14 cellular contexts compared by ENCODE assay signal in genomic region chr2:45013229-45014015, GRCh38. TPM values are rescaled to one million over a fixed set of nuclear protein-coding genes. Genes with fewer than 3 reads are reported as not detected.
DNase-seq lines count a peak whose midpoint lies in the region; ATAC-seq, FAIRE-seq and TF ChIP-seq lines count a peak whose summit lies in the region.
"Had no signal": no experiment of that assay in that cellular context is flagged by ENCODE, and none has a peak within 500 bp of the region (broad histone marks: within the 10 kb centered on the region; RNA-seq: fewer than 3 reads in every experiment).

No MANE protein-coding gene starts in this region.

- no peaks in the 10 kb centered on the region for H3K4me1 ChIP-seq in MM.1S (ENCODE audit: low read length)
- H3K4me1 ChIP-seq in esophagus squamous epithelium = peaks cover 22 to 49% (median 23%) of the 10 kb centered on the region in 3 donors
- H3K4me1 ChIP-seq in pancreas = peaks cover 0 to 10% (median 8%) of the 10 kb centered on the region in 3 donors

- no peak overlapping the region for H2AFZ ChIP-seq in MM.1S (ENCODE audit: low read length)

- H3K27me3 Mint-ChIP-seq in activated T-helper 17 cell treated with anti-CD3 and anti-CD28 coated beads, Interleukin-2, amount 50 U/mL, for 72 hours = peaks cover 53% of the 10 kb centered on the region

- peaks cover 4% of the 10 kb centered on the region for H3K4me1 Mint-ChIP-seq in activated T-helper 17 cell treated with anti-CD3 and anti-CD28 coated beads, Interleukin-2, amount 50 U/mL, for 72 hours

- ATAC-seq in pancreas = no peak
- no peak for ATAC-seq in activated T-helper 17 cell treated with anti-CD3 and anti-CD28 coated beads, Interleukin-2, amount 50 U/mL, for 72 hours (replicated peaks)

- H3K36me3 Mint-ChIP-seq in activated T-helper 17 cell treated with anti-CD3 and anti-CD28 coated beads, Interleukin-2, amount 50 U/mL, for 72 hours (ENCODE audit: low read depth) = no peaks in the 10 kb centered on the region
- H3K36me3 Mint-ChIP-seq: T-cell had no signal

- no peaks in the 10 kb centered on the region for H3K79me2 ChIP-seq in MM.1S (ENCODE audit: low read length)

- H4K20me1 ChIP-seq in MM.1S (ENCODE audit: insufficient read depth, low read length) = no peaks in the 10 kb centered on the region

- H3K9me3 Mint-ChIP-seq in activated T-helper 17 cell treated with anti-CD3 and anti-CD28 coated beads, Interleukin-2, amount 50 U/mL, for 72 hours = no peaks in the 10 kb centered on the region
- H3K9me3 Mint-ChIP-seq: T-cell had no signal

- no peak for TF ChIP-seq POLR2A in esophagus squamous epithelium (IDR thresholded peaks at IDR 0.05)

- intact Hi-C loops in esophagus squamous epithelium (cut with DNase I) (no loop called here), pancreas (cut with DNase I) (no loop called here), head of caudate nucleus (cut with DNase I) (no loop called here)

- FAIRE-seq in pancreas (lab: Jason Lieb, UNC) = no peak
- FAIRE-seq: colon had no signal

- peak overlapping the region; percentile 24; the same call in 1 of the 2 replicates for H3K4me2 ChIP-seq in MM.1S (ENCODE audit: low read depth, low read length)

- TF ChIP-seq CTCF in MM.1S (IDR thresholded peaks at IDR 0.05; ENCODE audit: low read length) = no peak
- TF ChIP-seq CTCF in esophagus squamous epithelium (IDR thresholded peaks at IDR 0.05) = no peak
- TF ChIP-seq CTCF in pancreas (IDR thresholded peaks at IDR 0.05) = no peak

- H3K9me2 ChIP-seq in MM.1S (replicated peaks; ENCODE audit: insufficient read depth, low read length) = no peaks in the 10 kb centered on the region

- H3K27ac Mint-ChIP-seq in activated T-helper 17 cell treated with anti-CD3 and anti-CD28 coated beads, Interleukin-2, amount 50 U/mL, for 72 hours = no peak overlapping the region
- H3K27ac Mint-ChIP-seq: T-cell had no signal

- no peaks in the 10 kb centered on the region; the same call in 1 of the 2 replicates for H3K27me3 ChIP-seq in MM.1S (replicated peaks; ENCODE audit: insufficient read depth, low read length)
- peaks cover 17 to 99% (median 32%) of the 10 kb centered on the region in 4 donors for H3K27me3 ChIP-seq in esophagus squamous epithelium
- peaks cover 0 to 7% (median 0%) of the 10 kb centered on the region in 4 donors for H3K27me3 ChIP-seq in pancreas

- no peaks in the 10 kb centered on the region for H3F3A ChIP-seq in MM.1S (ENCODE audit: insufficient read depth, low read length)

- H3K27ac ChIP-seq in MM.1S (ENCODE audit: low read length) (no peak overlapping the region), esophagus squamous epithelium (no peak overlapping the region), pancreas (no peak overlapping the region)
- H3K27ac ChIP-seq: thyroid gland had no signal

- H3K9me3 ChIP-seq in MM.1S (replicated peaks; ENCODE audit: insufficient read depth, low read length) (no peaks in the 10 kb centered on the region), esophagus squamous epithelium (no peaks in the 10 kb centered on the region), pancreas (no peaks in the 10 kb centered on the region)
- H3K9me3 ChIP-seq: thyroid gland had no signal

- no peak overlapping the region for H3K9ac ChIP-seq in MM.1S (ENCODE audit: low read length)

- no peak overlapping the region for H3K4me3 ChIP-seq in MM.1S (ENCODE audit: low read length)
- peak overlapping the region; percentile 11 to 66 (median 30) for H3K4me3 ChIP-seq in esophagus squamous epithelium
- peak overlapping the region; percentile 13 to 60 (median 37) for H3K4me3 ChIP-seq in pancreas

- no peak overlapping the region for H3K4me3 Mint-ChIP-seq in activated T-helper 17 cell treated with anti-CD3 and anti-CD28 coated beads, Interleukin-2, amount 50 U/mL, for 72 hours

- 3 to 36% methylated on average over 8 to 16 of the region's 83 CpGs for WGBS in esophagus squamous epithelium, 2 donors
- WGBS in pancreas, 2 donors = 24 to 25% methylated on average over 69 to 83 of the region's 83 CpGs

- H3K36me3 ChIP-seq in MM.1S (replicated peaks; ENCODE audit: insufficient read depth, low read length) = no peaks in the 10 kb centered on the region
- no peaks in the 10 kb centered on the region for H3K36me3 ChIP-seq in esophagus squamous epithelium
- H3K36me3 ChIP-seq in pancreas = no peaks in the 10 kb centered on the region
- H3K36me3 ChIP-seq: thyroid gland had no signal

- DNase-seq in AG20443 (ENCODE audit: low spot score) (peak; percentile 25), MM.1S (no peak), esophagus squamous epithelium (lab: John Stamatoyannopoulos, UW) (no peak), pancreas (peak in 4 of 6 donors; percentile 13 to 70 (median 48)), NCI-H446 treated with DMSO at 0.1 percent for 48 hours (lab: John Stamatoyannopoulos, UW) (no peak), NOMO-1 treated with dmso at 0.1 percent for 144 hours (lab: John Stamatoyannopoulos, UW; ENCODE audit: unreplicated experiment) (no peak), head of caudate nucleus (no peak)
- DNase-seq: activated CD8-positive, alpha-beta memory T cell treated with anti-CD3 and anti-CD28 coated beads, Interleukin-2, amount 50 U/mL, for 4 hours; KG1; T-cell had no signal

RNA-seq across cellular contexts. Expression of gene SIX2, which starts 4.2 kb away (rescaled TPM):
- under 1 TPM in 1 of 4 donors, not detected in 3; 0.19 TPM for total RNA-seq in esophagus squamous epithelium
- total RNA-seq in pancreas = 1 to 10 TPM; 2.8 to 6.2 (median 3.5) TPM
- polyA plus RNA-seq in pancreas = 1 to 10 TPM; 3.6 to 4.2 TPM
- total RNA-seq in activated T-helper 17 cell treated with anti-CD3 and anti-CD28 coated beads, Interleukin-2, amount 50 U/mL, for 72 hours = not detected
- total RNA-seq: liver, T-cell had no signal
- polyA plus RNA-seq: liver had no signal

Comparison
In these comparisons a context has a peak if more than half of its experiments do, and no peak if none do; other contexts are left out.
1. DNase-seq: peak in AG20443 (single experiment) and pancreas (4 of 6); none in MM.1S (single experiment), esophagus squamous epithelium (single experiment), NCI-H446 treated with DMSO at 0.1 percent for 48 hours (single experiment), NOMO-1 treated with dmso at 0.1 percent for 144 hours (single experiment) and head of caudate nucleus (0 of 42).